Comparison of ENCODE assay signal across 10 cellular contexts in the genomic region with DNA sequence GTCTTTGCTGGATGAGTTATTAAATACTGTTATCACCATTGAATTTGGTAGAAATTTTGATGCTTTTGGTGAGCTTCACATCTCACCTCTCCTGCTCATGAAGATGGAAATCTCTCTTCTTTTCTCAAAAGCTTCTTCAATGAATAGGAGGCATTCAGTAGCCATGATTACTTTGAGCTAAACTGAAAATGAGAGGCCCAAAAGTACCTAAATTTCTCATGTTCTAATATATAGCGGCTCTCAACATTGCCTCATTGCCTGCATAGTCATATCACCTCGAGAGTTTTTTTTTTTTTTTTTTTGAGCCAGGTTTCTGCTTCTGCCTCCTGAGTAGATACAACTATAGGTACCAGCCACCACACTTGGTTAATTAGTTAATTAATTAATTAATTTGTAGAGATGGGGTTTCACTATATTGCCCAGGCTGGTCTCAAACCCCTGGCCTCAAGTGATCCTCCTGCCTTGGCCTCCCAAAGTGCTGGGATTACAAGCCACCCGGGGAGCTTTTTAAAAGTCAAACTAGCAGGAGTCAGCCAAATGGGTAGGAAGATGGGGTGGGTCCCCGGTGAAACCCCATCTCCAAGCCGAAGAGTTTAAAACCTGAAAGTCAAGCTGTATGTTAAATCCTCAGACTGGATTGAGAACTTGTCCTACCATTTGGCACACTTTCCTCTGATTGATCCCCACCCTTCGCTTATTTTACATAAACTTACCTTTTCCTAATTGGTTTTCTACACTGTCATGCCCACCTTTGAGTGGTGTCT.
A peak's percentile ranks its signal among the peaks of the same experiment; 100 is the strongest.
DNase-seq lines count a peak whose midpoint lies in the region; ATAC-seq and TF ChIP-seq lines count a peak whose summit lies in the region.
"Had no signal": no experiment of that assay in that cellular context is flagged by ENCODE, and none has a peak within 500 bp of the region (broad histone marks: within the 10 kb centered on the region; RNA-seq: fewer than 3 reads in every experiment).

No MANE protein-coding gene starts in this region.

- CTCF ChIA-PET in activated CD4-positive, alpha-beta T cell treated with anti-CD3 and anti-CD28 coated beads for 36 hours (lab: Charles Lee), result interaction anchor here (0.6 to 2.4 kb wide), 8 partner anchors 10 to 1578 kb away, joined by 3 to 8 read pairs (median 4); no protein-coding TSS in a partner anchor

- no peaks in the 10 kb centered on the region for H3K9me3 ChIP-seq in smooth muscle cell (replicated peaks; ENCODE audit: low read depth)
- H3K9me3 ChIP-seq in MG63, result no peaks in the 10 kb centered on the region
- H3K9me3 ChIP-seq: thyroid gland had no signal

- no peaks in the 10 kb centered on the region for H3K9me3 Mint-ChIP-seq in activated CD4-positive, alpha-beta T cell treated with anti-CD3 and anti-CD28 coated beads for 36 hours (ENCODE audit: low read depth)

- H3K4me1 Mint-ChIP-seq in activated CD4-positive, alpha-beta T cell treated with anti-CD3 and anti-CD28 coated beads for 36 hours, result peaks cover 47% of the 10 kb centered on the region

- intact Hi-C loops in activated CD4-positive, alpha-beta T cell treated with anti-CD3 and anti-CD28 coated beads for 36 hours (cut with DNase I, micrococcal nuclease), result loop anchor here (1.0 to 5.0 kb wide), 10 partner anchors 27 to 1227 kb away; partner anchors contain the start of genes DOCK2 (in 1 of the 2), PANK3 (in 1 of the 2) and SPDL1 (in 1 of the 2)

- no peak for DNase-seq in activated CD4-positive, alpha-beta T cell treated with anti-CD3 and anti-CD28 coated beads for 36 hours
- no peak for DNase-seq in activated CD4-positive, alpha-beta T cell treated with anti-CD3 and anti-CD28 coated beads, Interleukin-2, amount 50 U/mL, for 1 hour
- DNase-seq in smooth muscle cell (lab: John Stamatoyannopoulos, UW; ENCODE audit: unreplicated experiment), result no peak
- no peak for DNase-seq in DMS53 treated with DMSO at 0.1 percent for 48 hours (lab: John Stamatoyannopoulos, UW; ENCODE audit: unreplicated experiment)
- no peak for DNase-seq in MG63
- no peak for DNase-seq in mesenteric fat pad (ENCODE audit: low spot score)
- DNase-seq: small intestine, thyroid gland had no signal

- H3K4me2 ChIP-seq in smooth muscle cell, result no peak overlapping the region

- H3K36me3 ChIP-seq in smooth muscle cell (ENCODE audit: low read depth) (no peaks in the 10 kb centered on the region), MG63 (no peaks in the 10 kb centered on the region)
- H3K36me3 ChIP-seq: thyroid gland had no signal

- peak overlapping the region; percentile 98 for H3K27ac Mint-ChIP-seq in activated CD4-positive, alpha-beta T cell treated with anti-CD3 and anti-CD28 coated beads for 36 hours

- peaks cover 66% of the 10 kb centered on the region for H3K36me3 Mint-ChIP-seq in activated CD4-positive, alpha-beta T cell treated with anti-CD3 and anti-CD28 coated beads for 36 hours (ENCODE audit: low read depth)

- H3K79me2 ChIP-seq in smooth muscle cell (ENCODE audit: low read depth), result no peaks in the 10 kb centered on the region

- no peak overlapping the region for H2AFZ ChIP-seq in smooth muscle cell (ENCODE audit: low read depth)

- peaks cover 21% of the 10 kb centered on the region for H3K4me1 ChIP-seq in smooth muscle cell (ENCODE audit: low read depth)
- H3K4me1 ChIP-seq: thyroid gland had no signal

- peaks cover 3% of the 10 kb centered on the region for H3F3A ChIP-seq in smooth muscle cell (ENCODE audit: low read depth)

- peak overlapping the region; percentile 98 for H3K27ac ChIP-seq in smooth muscle cell (ENCODE audit: low read depth)
- H3K27ac ChIP-seq: thyroid gland had no signal

- no peaks in the 10 kb centered on the region for H4K20me1 ChIP-seq in smooth muscle cell (ENCODE audit: low read depth)

- no peak overlapping the region for H3K9ac ChIP-seq in smooth muscle cell (ENCODE audit: low read depth)

- H3K4me3 Mint-ChIP-seq in activated CD4-positive, alpha-beta T cell treated with anti-CD3 and anti-CD28 coated beads for 36 hours, result peak overlapping the region; percentile 38

- H3K4me3 ChIP-seq in smooth muscle cell, result no peak overlapping the region
- H3K4me3 ChIP-seq in MG63, result no peak overlapping the region
- H3K4me3 ChIP-seq: thyroid gland had no signal

- no peaks in the 10 kb centered on the region for H3K27me3 Mint-ChIP-seq in activated CD4-positive, alpha-beta T cell treated with anti-CD3 and anti-CD28 coated beads for 36 hours

- no peaks in the 10 kb centered on the region for H3K27me3 ChIP-seq in smooth muscle cell (ENCODE audit: low read depth)
- no peaks in the 10 kb centered on the region for H3K27me3 ChIP-seq in MG63
- H3K27me3 ChIP-seq: thyroid gland had no signal

- TF ChIP-seq CTCF in smooth muscle cell (IDR thresholded peaks at IDR 0.05; ENCODE audit: borderline replicate concordance, insufficient read depth, poor library complexity, severe bottlenecking), result no peak

- POLR2A ChIA-PET in activated CD4-positive, alpha-beta T cell treated with anti-CD3 and anti-CD28 coated beads for 36 hours (lab: Charles Lee), result interaction anchor here (0.5 to 1.9 kb wide), 8 partner anchors 22 to 1055 kb away, joined by 3 to 15 read pairs (median 4); partner anchors contain the start of genes DOCK2 and SPDL1

- WGBS in smooth muscle cell (ENCODE audit: low lambda C conversion rate), result 90% methylated on average over 6 of the region's 6 CpGs

- peak; percentile 70 for ATAC-seq in activated CD4-positive, alpha-beta T cell treated with anti-CD3 and anti-CD28 coated beads for 36 hours
- ATAC-seq in GM21786 (IDR thresholded peaks at IDR 0.05; ENCODE audit: unreplicated experiment) (peak; percentile 60), HG03442 (IDR thresholded peaks at IDR 0.05; ENCODE audit: unreplicated experiment) (peak; percentile 47)
